In the genomic region with DNA sequence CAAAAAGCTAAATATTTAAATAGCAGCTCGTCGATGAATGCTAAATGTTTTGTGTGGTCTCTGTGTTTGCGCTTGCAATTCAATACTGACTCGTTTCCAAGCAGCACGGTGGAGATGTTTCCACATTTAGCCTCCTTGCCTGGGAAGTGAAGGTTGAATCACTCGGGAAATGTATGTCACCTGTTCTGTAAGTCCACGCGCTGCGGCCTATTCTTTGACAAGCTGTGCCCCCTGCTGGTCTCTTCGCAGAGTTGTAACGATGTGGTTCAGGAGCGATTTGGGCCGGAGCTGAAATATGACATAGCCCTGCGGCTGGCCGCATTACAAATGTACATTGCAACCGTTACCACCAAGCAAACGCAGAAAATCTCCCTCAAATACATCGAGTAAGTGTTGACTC, we compare ENCODE assay signal across 8 cellular contexts.
DNase-seq lines count a peak whose midpoint lies in the region; ATAC-seq and TF ChIP-seq lines count a peak whose summit lies in the region.

No MANE protein-coding gene starts in this region.

- no peaks in the 10 kb centered on the region for H3K4me1 Mint-ChIP-seq in Calu3 (ENCODE audit: low read depth, unreplicated experiment)

- no peak overlapping the region for H3K27ac Mint-ChIP-seq in Calu3 (ENCODE audit: unreplicated experiment)

- peaks cover 0 to 79% (median 23%) of the 10 kb centered on the region in 45 donors for H3K27me3 ChIP-seq in dorsolateral prefrontal cortex

- DNase-seq in Calu3, result peak; percentile 60
- DNase-seq in NCI-H128 (lab: John Stamatoyannopoulos, UW; ENCODE audit: unreplicated experiment), result peak; percentile 53
- peak in 9 of 10 donors; percentile 6 to 69 (median 53) for DNase-seq in dorsolateral prefrontal cortex
- DNase-seq in midbrain (lab: John Stamatoyannopoulos, UW), result peak; percentile 5
- DNase-seq in ureter (ENCODE audit: low spot score), result peak; percentile 54
- no peak for DNase-seq in cortex of kidney (lab: John Stamatoyannopoulos, UW)

- H3K27me3 Mint-ChIP-seq in Calu3 (ENCODE audit: unreplicated experiment), result peaks cover 25% of the 10 kb centered on the region

- CTCF ChIA-PET in Calu3 (lab: Charles Lee), result interaction anchor here (0.6 to 2.3 kb wide), 6 partner anchors 68 to 621 kb away, joined by 3 to 17 read pairs (median 5); no protein-coding TSS in a partner anchor

- no TSS peak for BruUV-seq in Calu3 (replicated peaks; lab: Mats Ljungman, UMichigan)

- ATAC-seq in GM21717 (IDR thresholded peaks at IDR 0.05; ENCODE audit: unreplicated experiment), result peak; percentile 74
- peak; percentile 99 for ATAC-seq in SK-N-SH treated with all-trans-retinoic acid at 6 μM for 48 hours

- TF ChIP-seq CTCF in Calu3 (IDR thresholded peaks at IDR 0.05; ENCODE audit: unreplicated experiment) (peak; percentile 47), dorsolateral prefrontal cortex (IDR thresholded peaks at IDR 0.05 in 54 of 56, conservative IDR thresholded peaks at IDR 0.05 in 2 of 56; ENCODE audit: low read depth in 1 of 56, partially characterized antibody in 56 of 56) (peak in 55 of 56 donors; percentile 23 to 63 (median 47))

- no peaks in the 10 kb centered on the region for H3K9me3 Mint-ChIP-seq in Calu3 (ENCODE audit: low read depth, unreplicated experiment)

- H3K36me3 Mint-ChIP-seq in Calu3 (ENCODE audit: insufficient read depth, unreplicated experiment), result no peaks in the 10 kb centered on the region

- H3K4me3 Mint-ChIP-seq in Calu3 (ENCODE audit: low read depth, unreplicated experiment), result no peak overlapping the region

- H3K4me3 ChIP-seq in dorsolateral prefrontal cortex, result no peak overlapping the region

- no peak overlapping the region for H3K27ac ChIP-seq in dorsolateral prefrontal cortex

- intact Hi-C loops in Calu3 (cut with micrococcal nuclease; ENCODE audit: unreplicated experiment), result loop anchor here (1.0 to 10.0 kb wide), 7 partner anchors 69 to 1167 kb away; no protein-coding TSS in a partner anchor
- intact Hi-C loops in dorsolateral prefrontal cortex (cut with DNase I), result no loop called here

TF ChIP-seq in SK-N-SH treated with all-trans-retinoic acid at 6 μM for 48 hours, 23 proteins besides CTCF, POLR2A, EP300 and RAD21:
- TF ChIP-seq ISL1 (CRISPR knock-in tag; IDR thresholded peaks at IDR 0.05) (no peak), CSDC2 (CRISPR knock-in tag; IDR thresholded peaks at IDR 0.05) (no peak), SNAI2 (CRISPR knock-in tag; IDR thresholded peaks at IDR 0.05) (no peak), OSR1 (CRISPR knock-in tag; IDR thresholded peaks at IDR 0.05) (no peak), TOX (CRISPR knock-in tag; IDR thresholded peaks at IDR 0.05; ENCODE audit: borderline replicate concordance) (no peak)
TF ChIP-seq in SK-N-SH treated with all-trans-retinoic acid at 6 μM for 48 hours: peak in this region for 0.
